In genomic region chr2:207235621-207236020, GRCh38 we compare ENCODE assay signal across 33 cellular contexts.
DNase-seq lines count a peak whose midpoint lies in the region; ATAC-seq and TF ChIP-seq lines count a peak whose summit lies in the region.
"Had no signal": no experiment of that assay in that cellular context is flagged by ENCODE, and none has a peak within 500 bp of the region (broad histone marks: within the 10 kb centered on the region; RNA-seq: fewer than 3 reads in every experiment).

No MANE protein-coding gene starts in this region.

- H3K4me1 ChIP-seq in GM23248 (ENCODE audit: insufficient read depth) (peaks cover 34% of the 10 kb centered on the region), spleen (peaks cover 8 to 55% (median 26%) of the 10 kb centered on the region in 6 donors)
- H3K4me1 ChIP-seq: body of pancreas, parathyroid adenoma had no signal

- ATAC-seq in GM21423 (IDR thresholded peaks at IDR 0.05; ENCODE audit: unreplicated experiment) (no peak), GM21717 (IDR thresholded peaks at IDR 0.05; ENCODE audit: unreplicated experiment) (no peak)
- ATAC-seq: activated CD4-positive, alpha-beta T cell treated with anti-CD3 and anti-CD28 coated beads for 36 hours; activated CD8-positive, alpha-beta T cell treated with anti-CD3 and anti-CD28 coated beads for 36 hours; body of pancreas; left ventricle myocardium superior; stimulated activated naive CD8-positive, alpha-beta T cell treated with anti-CD3 and anti-CD28 coated beads, Interleukin-15, amount 100 ng/mL, for 72 hours had no signal

- DNase-seq in GM23248 (peak; percentile 21), MV-4-11 (lab: John Stamatoyannopoulos, UW) (peak; percentile 81), dermis blood vessel endothelial cell (peak; percentile 45), spleen (no peak), NCI-H1417 (lab: John Stamatoyannopoulos, UW) (no peak)
- DNase-seq: activated CD4-positive, alpha-beta T cell treated with anti-CD3 and anti-CD28 coated beads for 36 hours; activated CD8-positive, alpha-beta memory T cell treated with anti-CD3 and anti-CD28 coated beads, Interleukin-2, amount 50 U/mL, for 48 hours; activated CD8-positive, alpha-beta T cell treated with anti-CD3 and anti-CD28 coated beads for 36 hours; activated naive CD4-positive, alpha-beta T cell treated with anti-CD3 and anti-CD28 coated beads, Interleukin-2, amount 10 ng/mL, durations not matched to agents 7 days and 5 days; adrenal gland; body of pancreas; COR-L47; dorsolateral prefrontal cortex; HCEC 1CT; KBM-7; left ventricle myocardium superior; mesendoderm; NCI-H1417 treated with DMSO at 0.1 percent for 48 hours; NCI-H2081; NCI-H524 treated with DMSO at 0.1 percent for 48 hours; NK-92 treated with Interleukin-12 subunit alpha and Interleukin-12 subunit beta, amount 100 ng/mL, for 24 hours; retina; SHP77 treated with DMSO at 0.1 percent for 48 hours; stimulated activated CD4-positive, alpha-beta T cell treated with anti-CD3 and anti-CD28 coated beads, Interleukin-1b, Interleukin-23, amount 100 ng/mL, for 48 hours; stimulated activated naive CD8-positive, alpha-beta T cell treated with anti-CD3 and anti-CD28 coated beads, Interleukin-15, amount 100 ng/mL, for 72 hours had no signal

- 82 to 92% methylated on average over 4 of the region's 4 CpGs for WGBS in GM23248 (ENCODE audit: low coverage in 1 of 2, low lambda C conversion rate in 2 of 2, missing lambda C conversion rate in 2 of 2), 2 experiments
- 55 to 89% (median 72%) methylated on average over 4 of the region's 4 CpGs for whole genome bisulfite sequencing in spleen, 5 donors

- no peak for TF ChIP-seq CTCF in spleen (IDR thresholded peaks at IDR 0.05 in 8 of 11, conservative IDR thresholded peaks at IDR 0.05 in 3 of 11)

- H4K20me1 ChIP-seq in GM23248 (ENCODE audit: insufficient read depth), result no peaks in the 10 kb centered on the region
- H4K20me1 ChIP-seq: BLaER1 had no signal

- no peak overlapping the region for H2AFZ ChIP-seq in GM23248
- H2AFZ ChIP-seq: neural progenitor cell, parathyroid adenoma had no signal

- no peaks in the 10 kb centered on the region for H3K27me3 ChIP-seq in GM23248 (replicated peaks; ENCODE audit: insufficient read depth)
- no peaks in the 10 kb centered on the region for H3K27me3 ChIP-seq in spleen (replicated peaks in 1 of 7)
- H3K27me3 ChIP-seq: adrenal gland, BLaER1, body of pancreas, dorsolateral prefrontal cortex, neural progenitor cell, vagina had no signal

- 0 out of 2 replicates have a peak, but pooled peaks cover under 1% of the 10 kb centered on the region for H3K79me2 ChIP-seq in GM23248 (ENCODE audit: insufficient read depth)
- H3K79me2 ChIP-seq: parathyroid adenoma had no signal

- intact Hi-C loops in spleen (cut with DNase I; ENCODE audit: low total_unique reads), result no loop called here

- H3K36me3 ChIP-seq in GM23248 (ENCODE audit: low read depth) (0 out of 2 replicates have a peak, but pooled peaks cover 4% of the 10 kb centered on the region), spleen (no peaks in the 10 kb centered on the region)
- H3K36me3 ChIP-seq: adrenal gland, BLaER1, neural progenitor cell, thoracic aorta, vagina had no signal

- no peak overlapping the region for H3K4me2 ChIP-seq in GM23248 (ENCODE audit: unreplicated experiment)
- H3K4me2 ChIP-seq: BLaER1, neural progenitor cell, smooth muscle cell had no signal

- in situ Hi-C loops in GM23248 (cut with MboI), result no loop called here

- TF ChIP-seq POLR2A in spleen (IDR thresholded peaks at IDR 0.05), result no peak

- H3K27ac ChIP-seq in GM23248 (no peak overlapping the region), spleen (peak overlapping the region in 7 of 8 donors; percentile 34 to 84 (median 72))
- H3K27ac ChIP-seq: BLaER1, dorsolateral prefrontal cortex, neural progenitor cell, parathyroid adenoma, thoracic aorta, vagina had no signal

- no peak overlapping the region for H3K9ac ChIP-seq in GM23248
- H3K9ac ChIP-seq: BLaER1, neural progenitor cell, parathyroid adenoma had no signal

- H3K9me3 ChIP-seq in GM23248 (ENCODE audit: low read depth) (no peaks in the 10 kb centered on the region), spleen (peaks cover 0 to 3% (median 0%) of the 10 kb centered on the region in 8 donors)
- H3K9me3 ChIP-seq: adrenal gland, BLaER1, body of pancreas, thoracic aorta, vagina had no signal

- no peaks in the 10 kb centered on the region for H3K9me2 ChIP-seq in GM23248 (ENCODE audit: insufficient read depth)

- H3K4me3 ChIP-seq in GM23248 (no peak overlapping the region), spleen (no peak overlapping the region)
- H3K4me3 ChIP-seq: adrenal gland, BLaER1, body of pancreas, dorsolateral prefrontal cortex, neural progenitor cell, smooth muscle cell, thoracic aorta, vagina had no signal

- H3F3A ChIP-seq in GM23248 (ENCODE audit: insufficient read depth), result peaks cover 28% of the 10 kb centered on the region

Comparison
In these comparisons a context has a peak if more than half of its experiments do, and no peak if none do; other contexts are left out.
1. DNase-seq: peak in GM23248 (single experiment), MV-4-11 (single experiment) and dermis blood vessel endothelial cell (single experiment); none in spleen (single experiment) and NCI-H1417 (0 of 3).